23 cellular contexts compared by ENCODE assay signal in the genomic region with DNA sequence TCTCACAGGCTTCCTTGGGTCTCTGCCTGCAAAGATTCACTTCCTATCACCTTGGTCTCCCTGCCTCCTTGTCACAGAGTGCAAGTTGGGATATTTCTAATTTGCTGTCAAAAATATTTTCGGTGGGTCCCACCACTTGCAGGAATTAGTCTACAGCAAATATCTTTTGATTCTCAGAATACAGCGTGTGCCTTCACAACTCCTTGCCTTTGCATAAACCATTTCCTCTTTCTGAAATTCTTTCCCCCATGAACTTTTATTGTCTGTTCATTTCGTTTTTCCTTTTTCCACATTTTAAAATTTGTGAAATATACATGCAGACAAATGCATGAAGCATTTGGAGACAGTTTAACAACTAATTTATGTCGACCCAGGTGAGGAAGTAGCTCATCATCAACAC.
"Had no signal": no experiment of that assay in that cellular context is flagged by ENCODE, and none has a peak within 500 bp of the region (broad histone marks: within the 10 kb centered on the region; RNA-seq: fewer than 3 reads in every experiment).

No MANE protein-coding gene starts in this region.

- H3K9me3 Mint-ChIP-seq: activated T-cell treated with anti-CD3 and anti-CD28 coated beads, Interleukin-2, amount 50 U/mL, for 24 hours; activated T-helper 17 cell treated with anti-CD3 and anti-CD28 coated beads, Interleukin-2, amount 50 U/mL, for 72 hours; central memory CD8-positive, alpha-beta T cell; neural crest cell; stimulated activated effector memory CD8-positive, alpha-beta T cell treated with anti-CD3 and anti-CD28 coated beads, Interleukin-12 subunit alpha, Interleukin-12 subunit beta, amount 100 ng/mL, for 72 hours had no signal

- H3K27ac Mint-ChIP-seq: activated naive CD4-positive, alpha-beta T cell treated with anti-CD3 and anti-CD28 coated beads, Interleukin-2, amount 50 U/mL, for 72 hours; activated T-cell treated with anti-CD3 and anti-CD28 coated beads, Interleukin-2, amount 50 U/mL, for 24 hours; activated T-helper 17 cell treated with anti-CD3 and anti-CD28 coated beads, Interleukin-2, amount 50 U/mL, for 72 hours; stimulated activated effector memory CD8-positive, alpha-beta T cell treated with anti-CD3 and anti-CD28 coated beads, Interleukin-12 subunit alpha, Interleukin-12 subunit beta, amount 100 ng/mL, for 72 hours; T-helper 2 cell treated with Interferon-gamma antibody and Interleukin-4, amounts not matched to agents 5 μg/mL and 100 μg/mL, for 36 hours had no signal

- H3K36me3 ChIP-seq: adrenal gland, ascending aorta, brain microvascular endothelial cell, colonic mucosa, gastroesophageal sphincter, transverse colon had no signal

- ATAC-seq: activated naive CD4-positive, alpha-beta T cell treated with anti-CD3 and anti-CD28 coated beads, Interleukin-2, amount 50 U/mL, for 72 hours; activated T-helper 17 cell treated with anti-CD3 and anti-CD28 coated beads, Interleukin-2, amount 50 U/mL, for 72 hours; gastroesophageal sphincter; left ventricle myocardium superior; sciatic nerve; stimulated activated effector memory CD8-positive, alpha-beta T cell treated with anti-CD3 and anti-CD28 coated beads, Interleukin-12 subunit alpha, Interleukin-12 subunit beta, amount 100 ng/mL, for 72 hours had no signal

- H3K9me3 ChIP-seq: adrenal gland, ascending aorta, colonic mucosa, gastroesophageal sphincter, transverse colon had no signal

- DNase-seq: activated CD4-positive, alpha-beta T cell treated with anti-CD3 and anti-CD28 coated beads, Interleukin-2, amount 50 U/mL, for 4 hours; activated CD8-positive, alpha-beta memory T cell treated with anti-CD3 and anti-CD28 coated beads for 24 hours; activated CD8-positive, alpha-beta memory T cell treated with anti-CD3 and anti-CD28 coated beads, Interleukin-2, amount 50 U/mL, for 4 hours; activated T-cell treated with anti-CD3 and anti-CD28 coated beads, Interleukin-2, amount 50 U/mL, for 24 hours; adrenal gland; brain microvascular endothelial cell; colonic mucosa; left ventricle myocardium superior; mammary epithelial cell; occipital lobe; small intestine; stimulated activated CD4-positive, alpha-beta T cell treated with anti-CD3 and anti-CD28 coated beads, Interleukin-2, amount 100 ng/mL, for 24 hours; transverse colon had no signal

- H3K27ac ChIP-seq: adrenal gland, ascending aorta, brain microvascular endothelial cell, colonic mucosa, epithelial cell of prostate, gastroesophageal sphincter, transverse colon had no signal

- H3K4me3 ChIP-seq: adrenal gland, ascending aorta, colonic mucosa, gastroesophageal sphincter, transverse colon had no signal

- H3K4me1 ChIP-seq: adrenal gland, ascending aorta, colonic mucosa, gastroesophageal sphincter, transverse colon had no signal

- H3K4me3 Mint-ChIP-seq: activated T-cell treated with anti-CD3 and anti-CD28 coated beads, Interleukin-2, amount 50 U/mL, for 24 hours; activated T-helper 17 cell treated with anti-CD3 and anti-CD28 coated beads, Interleukin-2, amount 50 U/mL, for 72 hours; central memory CD8-positive, alpha-beta T cell; neural crest cell; stimulated activated effector memory CD8-positive, alpha-beta T cell treated with anti-CD3 and anti-CD28 coated beads, Interleukin-12 subunit alpha, Interleukin-12 subunit beta, amount 100 ng/mL, for 72 hours; T-helper 2 cell treated with Interferon-gamma antibody and Interleukin-4, amounts not matched to agents 5 μg/mL and 100 μg/mL, for 36 hours had no signal

- H3K27me3 Mint-ChIP-seq: activated T-cell treated with anti-CD3 and anti-CD28 coated beads, Interleukin-2, amount 50 U/mL, for 24 hours; activated T-helper 17 cell treated with anti-CD3 and anti-CD28 coated beads, Interleukin-2, amount 50 U/mL, for 72 hours; central memory CD8-positive, alpha-beta T cell had no signal

- H3K27me3 ChIP-seq: adrenal gland, ascending aorta, brain microvascular endothelial cell, colonic mucosa, gastroesophageal sphincter, transverse colon had no signal

- H3K36me3 Mint-ChIP-seq: activated naive CD4-positive, alpha-beta T cell treated with anti-CD3 and anti-CD28 coated beads, Interleukin-2, amount 50 U/mL, for 72 hours had no signal
